Comparison of ENCODE assay signal across 8 cellular contexts in genomic region chr14:60151715-60152114, GRCh38.
DNase-seq lines count a peak whose midpoint lies in the region; ATAC-seq and TF ChIP-seq lines count a peak whose summit lies in the region.

No MANE protein-coding gene starts in this region.

- no peaks in the 10 kb centered on the region for H3K36me3 ChIP-seq in SK-N-MC (ENCODE audit: insufficient read depth, low read length)

- H3K27ac ChIP-seq in 22Rv1 (peak overlapping the region; percentile 8), SK-N-MC (no peak overlapping the region), skin epidermis (peak overlapping the region in 19 of 21 experiments; percentile 22 to 77 (median 58))

- peak; percentile 16 for DNase-seq in SK-N-MC (ENCODE audit: low read depth, low spot score)
- peak; percentile 75 for DNase-seq in activated naive CD4-positive, alpha-beta T cell treated with Interleukin-2 at 50 U/mL for 16 hours
- DNase-seq in head of caudate nucleus: peak; percentile 27 to 85 (median 66)

- H3K9ac ChIP-seq in SK-N-MC (ENCODE audit: insufficient read length): no peak overlapping the region

- ATAC-seq in GM19023 (IDR thresholded peaks at IDR 0.05; ENCODE audit: unreplicated experiment): peak; percentile 80
- peak; percentile 64 for ATAC-seq in HG03521 (IDR thresholded peaks at IDR 0.05; ENCODE audit: unreplicated experiment)
- ATAC-seq in GM18873 (IDR thresholded peaks at IDR 0.05; ENCODE audit: low FRiP score, unreplicated experiment): no peak

- no peak overlapping the region for H3K4me3 ChIP-seq in SK-N-MC
- H3K4me3 ChIP-seq in skin epidermis: no peak overlapping the region

- no peak for TF ChIP-seq CTCF in 22Rv1 (IDR thresholded peaks at IDR 0.05)

- intact Hi-C loops in head of caudate nucleus (cut with DNase I): no loop called here

- H3K9me3 ChIP-seq in SK-N-MC (ENCODE audit: low read depth, low read length): no peaks in the 10 kb centered on the region

Comparison
In these comparisons a context has a peak if more than half of its experiments do, and no peak if none do; other contexts are left out.
1. DNase-seq: peak in every context shown above with its lines; median percentile 75 in activated naive CD4-positive, alpha-beta T cell treated with Interleukin-2 at 50 U/mL for 16 hours; 66 in head of caudate nucleus; 16 in SK-N-MC.